Comparison of ENCODE assay signal across 29 cellular contexts in the genomic region with DNA sequence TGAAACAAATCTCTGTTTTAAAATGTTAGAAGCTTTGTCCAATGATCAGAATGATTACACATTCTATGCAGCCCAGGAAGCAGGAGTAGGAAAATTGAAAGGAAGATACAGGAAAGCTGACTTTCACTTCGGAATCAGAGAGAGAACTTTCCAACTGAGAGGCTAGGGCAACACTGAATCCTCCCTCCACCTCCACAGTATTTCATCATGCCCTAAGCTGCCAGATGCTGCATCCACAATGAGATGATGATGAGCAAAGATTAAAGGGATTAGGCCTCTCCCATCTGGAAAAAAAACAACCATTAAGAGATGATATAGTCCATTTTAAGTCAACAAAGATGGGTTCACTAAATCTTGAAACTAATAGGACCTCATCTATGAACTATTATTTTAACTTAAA.
DNase-seq lines count a peak whose midpoint lies in the region; FAIRE-seq and TF ChIP-seq lines count a peak whose summit lies in the region.
"Had no signal": no experiment of that assay in that cellular context is flagged by ENCODE, and none has a peak within 500 bp of the region (broad histone marks: within the 10 kb centered on the region; RNA-seq: fewer than 3 reads in every experiment).

No MANE protein-coding gene starts in this region.

- intact Hi-C loops in lower leg skin (cut with DNase I; ENCODE audit: low total_unique reads), result no loop called here

- POLR2A ChIA-PET in H1 (lab: Charles Lee; ENCODE audit: partially characterized antibody), result no interaction called here

- H3K14ac ChIP-seq in H1 (ENCODE audit: insufficient read length) (no peak overlapping the region), neuronal stem cell (ENCODE audit: low read length) (no peak overlapping the region)

- CTCF ChIA-PET in H1 (lab: Charles Lee; ENCODE audit: partially characterized antibody), result no interaction called here

- H2BK120ac ChIP-seq in H1 (replicated peaks; ENCODE audit: low read depth, low read length) (no peak overlapping the region), neuronal stem cell (ENCODE audit: low read depth, low read length) (no peak overlapping the region)

- H3K27ac ChIP-seq in H1 (ENCODE audit: low read depth, low read length) (no peak overlapping the region), neuronal stem cell (replicated peaks; ENCODE audit: low read length) (no peak overlapping the region)
- H3K27ac ChIP-seq: coronary artery, neutrophil, Peyer's patch, psoas muscle, SJCRH30, tibial nerve had no signal

- H3K23ac ChIP-seq in H1 (ENCODE audit: insufficient read length) (no peak overlapping the region), neuronal stem cell (ENCODE audit: low read depth, low read length, poor library complexity) (no peak overlapping the region)

- no peak overlapping the region for H3K56ac ChIP-seq in H1 (replicated peaks; ENCODE audit: insufficient read length, low read depth, low read length)

- H2AFZ ChIP-seq in H1 (ENCODE audit: low read length) (0 out of 2 replicates have a peak overlapping the region, but pooled peaks have one; percentile 36), neuronal stem cell (ENCODE audit: low read length) (peak overlapping the region; percentile 30)

- no peak overlapping the region for H2BK5ac ChIP-seq in H1 (ENCODE audit: low read depth, low read length)
- H2BK5ac ChIP-seq in neuronal stem cell (ENCODE audit: low read length), result no peak overlapping the region

- TF ChIP-seq CTCF in H1 (IDR thresholded peaks at IDR 0.05; ENCODE audit: control extremely low read depth in 1 of 3, insufficient read depth in 1 of 3, low read depth in 1 of 3, low read length in 3 of 3) (no peak), lower leg skin (IDR thresholded peaks at IDR 0.05) (no peak)

- H3K4me2 ChIP-seq in H1 (ENCODE audit: insufficient read depth in 1 of 2, low read depth in 2 of 2, low read length in 2 of 2) (no peak overlapping the region), neuronal stem cell (ENCODE audit: insufficient read depth, low read length, poor library complexity, severe bottlenecking) (no peak overlapping the region)

- no peak for TF ChIP-seq EP300 in H1 (IDR thresholded peaks at IDR 0.05; ENCODE audit: borderline replicate concordance in 1 of 2, low read depth in 2 of 2, low read length in 2 of 2)

- H3K9me3 ChIP-seq in H1 (ENCODE audit: insufficient read depth in 2 of 2, low read depth in 1 of 2, low read length in 1 of 2) (no peaks in the 10 kb centered on the region), neuronal stem cell (replicated peaks in 1 of 2; ENCODE audit: control insufficient read depth in 2 of 2, insufficient read depth in 1 of 2, low read depth in 1 of 2, low read length in 2 of 2) (no peaks in the 10 kb centered on the region)
- H3K9me3 ChIP-seq: neutrophil, Peyer's patch, psoas muscle, SJCRH30, stomach, tibial nerve had no signal

- H4K91ac ChIP-seq in H1 (replicated peaks; ENCODE audit: insufficient read length, low read length), result no peak overlapping the region
- no peak overlapping the region for H4K91ac ChIP-seq in neuronal stem cell (ENCODE audit: low read depth, low read length, poor library complexity)

- H3K4me1 ChIP-seq in H1 (replicated peaks in 1 of 4; ENCODE audit: control insufficient read depth in 3 of 4, insufficient read depth in 4 of 4, low read length in 3 of 4) (no peaks in the 10 kb centered on the region), neuronal stem cell (ENCODE audit: control insufficient read depth in 2 of 2, insufficient read depth in 1 of 2, low read depth in 1 of 2, low read length in 2 of 2) (peaks cover 0 to 4% of the 10 kb centered on the region in 2 donors)
- H3K4me1 ChIP-seq: Peyer's patch, psoas muscle, SJCRH30, stomach, tibial nerve had no signal

- TF ChIP-seq RAD21 in H1 (IDR thresholded peaks at IDR 0.05 in 1 of 2, conservative IDR thresholded peaks at IDR 0.05 in 1 of 2; ENCODE audit: low read depth in 2 of 2, low read length in 2 of 2), result no peak

- H3K18ac ChIP-seq in H1 (ENCODE audit: extremely low read depth, low read length), result no peak overlapping the region
- no peak overlapping the region for H3K18ac ChIP-seq in neuronal stem cell (ENCODE audit: low read length)

- H2BK12ac ChIP-seq in H1 (ENCODE audit: low read depth, low read length) (no peak overlapping the region), neuronal stem cell (ENCODE audit: low read length) (no peak overlapping the region)

- no peaks in the 10 kb centered on the region for H3K23me2 ChIP-seq in H1 (ENCODE audit: low read depth, low read length)

- no peak overlapping the region for H4K5ac ChIP-seq in H1 (ENCODE audit: insufficient read length, low read depth, low read length)

- H2BK20ac ChIP-seq in H1 (ENCODE audit: low read length), result no peak overlapping the region

- no peaks in the 10 kb centered on the region for H3K79me2 ChIP-seq in H1 (ENCODE audit: control insufficient read depth in 1 of 2, insufficient read depth in 2 of 2, low read length in 2 of 2)

- H2BK15ac ChIP-seq in H1 (ENCODE audit: low read length), result no peak overlapping the region
- no peak overlapping the region for H2BK15ac ChIP-seq in neuronal stem cell (ENCODE audit: low read length)

- H4K20me1 ChIP-seq in H1 (replicated peaks in 1 of 2; ENCODE audit: control insufficient read depth in 1 of 2, insufficient read depth in 2 of 2, low read length in 2 of 2), result no peaks in the 10 kb centered on the region

- TF ChIP-seq POLR2A in H1 (IDR thresholded peaks at IDR 0.05; ENCODE audit: control extremely low read depth in 1 of 2, low read depth in 2 of 2, low read length in 2 of 2), result no peak
- no peak for TF ChIP-seq POLR2A in lower leg skin (IDR thresholded peaks at IDR 0.05)

- no peak overlapping the region for H3K9ac ChIP-seq in H1 (replicated peaks in 1 of 4; ENCODE audit: extremely low read depth in 1 of 4, low read depth in 3 of 4, low read length in 3 of 4)
- no peak overlapping the region for H3K9ac ChIP-seq in neuronal stem cell (ENCODE audit: low read depth, low read length, poor library complexity)

- DNase-seq in EH (ENCODE audit: low read depth) (peak; percentile 8), NCI-H524 treated with DMSO at 0.1 percent for 48 hours (lab: John Stamatoyannopoulos, UW) (peak; percentile 78), H1 (ENCODE audit: low read depth in 1 of 2, low spot score in 2 of 2) (no peak), neuronal stem cell (ENCODE audit: low spot score) (no peak), SKM-1 treated with dmso at 0.1 percent for 144 hours (lab: John Stamatoyannopoulos, UW; ENCODE audit: unreplicated experiment) (no peak), NOMO-1 treated with DMSO at 0.1 percent for 48 hours (lab: John Stamatoyannopoulos, UW; ENCODE audit: unreplicated experiment) (no peak), NCI-H1092 treated with DMSO at 0.1 percent for 48 hours (lab: John Stamatoyannopoulos, UW) (no peak), lower leg skin (ENCODE audit: low spot score in 2 of 2) (no peak)
- DNase-seq: activated CD4-positive, alpha-beta T cell treated with anti-CD3 and anti-CD28 coated beads, Interleukin-2, amount 10 ng/mL, durations not matched to agents 24 days and 14 days; activated naive CD4-positive, alpha-beta T cell treated with anti-CD3 and anti-CD28 coated beads for 36 hours; activated T-cell treated with anti-CD3 and anti-CD28 coated beads, Interleukin-2, amount 50 U/mL, for 72 hours; amygdala; CD4-positive, alpha-beta memory T cell; DMS153; kidney glomerular epithelial cell; NCI-H1092; NCI-H2081; NCI-H345; NK-92 treated with Interleukin-12 subunit alpha and Interleukin-12 subunit beta, amount 100 ng/mL, for 24 hours; Peyer's patch; psoas muscle; stomach had no signal

- no peaks in the 10 kb centered on the region for H3K36me3 ChIP-seq in H1 (ENCODE audit: control insufficient read depth in 2 of 4, insufficient read depth in 4 of 4, low read length in 3 of 4)
- no peaks in the 10 kb centered on the region for H3K36me3 ChIP-seq in neuronal stem cell (replicated peaks in 1 of 2; ENCODE audit: control insufficient read depth in 2 of 2, insufficient read depth in 2 of 2, low read length in 2 of 2)
- H3K36me3 ChIP-seq: neutrophil, Peyer's patch, SJCRH30, stomach, tibial nerve had no signal

- H3K27me3 ChIP-seq in H1 (replicated peaks in 1 of 4; ENCODE audit: control insufficient read depth in 3 of 4, extremely low read depth in 1 of 4, insufficient read depth in 3 of 4, low read length in 3 of 4) (no peaks in the 10 kb centered on the region), neuronal stem cell (ENCODE audit: control insufficient read depth in 3 of 3, insufficient read depth in 3 of 3, low read depth in 1 of 3, low read length in 3 of 3) (no peaks in the 10 kb centered on the region)
- H3K27me3 ChIP-seq: neutrophil, Peyer's patch, SJCRH30, stomach, tibial nerve had no signal

- H3K4ac ChIP-seq in H1 (replicated peaks; ENCODE audit: insufficient read length, low read depth, low read length), result no peak overlapping the region
- H3K4ac ChIP-seq in neuronal stem cell (ENCODE audit: low read length), result no peak overlapping the region

- H2AK5ac ChIP-seq in H1 (ENCODE audit: low read depth, low read length), result no peak overlapping the region
- H2AK5ac ChIP-seq in neuronal stem cell (ENCODE audit: low read depth, low read length), result no peak overlapping the region

- no peak overlapping the region for H4K8ac ChIP-seq in H1 (ENCODE audit: extremely low read depth, insufficient read depth, low read length)
- H4K8ac ChIP-seq in neuronal stem cell (ENCODE audit: low read depth, low read length), result no peak overlapping the region

- H3K79me1 ChIP-seq in H1 (ENCODE audit: low read depth, low read length) (no peaks in the 10 kb centered on the region), neuronal stem cell (ENCODE audit: low read depth, low read length) (no peaks in the 10 kb centered on the region)

- WGBS in H1 (ENCODE audit: extremely low coverage in 1 of 2, insufficient coverage in 1 of 2, insufficient read length in 1 of 2, insufficient replicate concordance in 2 of 2, low coverage in 1 of 2, low lambda C conversion rate in 2 of 2, missing lambda C conversion rate in 1 of 2), 2 experiments, result 94% methylated on average over 1 of the region's 1 CpG; no CpG with 5 or more reads in 1 of the 2 experiments
- WGBS in neuronal stem cell (ENCODE audit: extremely low coverage in 2 of 2, insufficient read length in 2 of 2, insufficient replicate concordance in 1 of 2), 2 donors, result no CpG with 5 or more reads among the region's 1 CpG
- 64% methylated on average over 1 of the region's 1 CpG for WGBS in lower leg skin, 2 donors

- no peak for FAIRE-seq in H1 (lab: Jason Lieb, UNC)
- FAIRE-seq: bronchial epithelial cell, G401.6, HepG2 had no signal

- H3K4me3 ChIP-seq in H1 (ENCODE audit: extremely low read depth in 1 of 4, insufficient read depth in 2 of 4, low read depth in 3 of 4, low read length in 4 of 4) (no peak overlapping the region), neuronal stem cell (ENCODE audit: low read length in 2 of 2) (no peak overlapping the region), lower leg skin (ENCODE audit: low read depth, poor library complexity, severe bottlenecking) (no peak overlapping the region)
- H3K4me3 ChIP-seq: coronary artery, Peyer's patch, psoas muscle, SJCRH30, stomach, tibial nerve had no signal

TF ChIP-seq in H1, 55 proteins besides CTCF, POLR2A, EP300 and RAD21 (continues in another document):
- TF ChIP-seq POU5F1 (IDR thresholded peaks at IDR 0.05; ENCODE audit: low read depth, low read length), result no peak

Comparison
In these comparisons a context has a peak if more than half of its experiments do, and no peak if none do; other contexts are left out.
1. DNase-seq: peak in EH (single experiment) and NCI-H524 treated with DMSO at 0.1 percent for 48 hours (single experiment); none in H1 (0 of 2), neuronal stem cell (single experiment), SKM-1 treated with dmso at 0.1 percent for 144 hours (single experiment), NOMO-1 treated with DMSO at 0.1 percent for 48 hours (single experiment), NCI-H1092 treated with DMSO at 0.1 percent for 48 hours (single experiment) and lower leg skin (0 of 2).